In the genomic region with DNA sequence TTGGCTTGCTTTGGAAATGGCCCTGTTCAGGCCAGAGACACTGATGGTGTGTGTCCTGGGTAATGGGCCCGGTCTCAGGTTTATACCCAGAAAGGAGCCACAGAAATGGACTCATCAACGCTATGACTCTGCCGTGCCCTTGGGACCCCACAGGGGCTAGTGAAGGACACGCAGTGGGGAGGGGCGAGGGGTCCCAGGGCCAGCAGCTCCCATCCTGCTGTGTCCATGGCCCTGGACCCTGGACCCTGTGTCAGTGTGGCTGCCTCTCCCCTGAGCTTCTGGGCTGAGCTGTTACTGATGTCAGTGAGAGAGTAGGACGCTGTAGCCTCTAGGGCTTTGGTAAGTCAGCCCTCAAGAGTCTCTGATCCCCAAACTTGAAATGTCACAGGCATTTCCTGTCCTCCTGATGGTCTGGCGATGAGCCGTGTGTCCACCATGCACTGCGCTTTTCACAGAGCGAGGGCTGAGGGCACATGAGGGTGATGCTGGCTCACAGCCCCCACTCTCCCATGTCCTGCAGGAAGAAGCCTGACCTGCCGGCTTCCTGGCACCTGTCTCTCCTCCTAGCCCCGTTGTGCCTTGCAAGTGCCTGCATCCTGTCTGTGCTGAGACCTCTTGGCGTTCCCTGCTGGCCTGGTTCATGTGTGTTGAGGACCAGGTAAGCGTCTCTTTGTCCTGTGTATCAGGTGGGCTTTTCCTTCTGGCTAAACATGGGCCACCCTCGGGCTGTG, we compare ENCODE assay signal across 19 cellular contexts. TPM values are rescaled to one million over a fixed set of nuclear protein-coding genes. Genes with fewer than 3 reads are reported as not detected.
DNase-seq lines count a peak whose midpoint lies in the region; ATAC-seq and TF ChIP-seq lines count a peak whose summit lies in the region.
"Had no signal": no experiment of that assay in that cellular context is flagged by ENCODE, and none has a peak within 500 bp of the region (broad histone marks: within the 10 kb centered on the region; RNA-seq: fewer than 3 reads in every experiment).

No MANE protein-coding gene starts in this region.

- peaks cover 27% of the 10 kb centered on the region for H3K4me1 Mint-ChIP-seq in activated naive CD4-positive, alpha-beta T cell treated with anti-CD3 and anti-CD28 coated beads, Interleukin-2, amount 10 ng/mL, durations not matched to agents 7 days and 5 days
- peaks cover 27% of the 10 kb centered on the region for H3K4me1 Mint-ChIP-seq in activated naive CD4-positive, alpha-beta T cell treated with anti-CD3 and anti-CD28 coated beads for 36 hours (ENCODE audit: low read depth)
- peaks cover 12% of the 10 kb centered on the region for H3K4me1 Mint-ChIP-seq in endodermal cell
- H3K4me1 Mint-ChIP-seq in stimulated activated memory B cell treated with anti-CD40 and anti-IgM and Interleukin-4, amounts not matched to agents 10 μg/mL and 1 μg/mL and 100 μg/mL, for 72 hours, result peaks cover 42% of the 10 kb centered on the region

- H3K27ac Mint-ChIP-seq in activated naive CD4-positive, alpha-beta T cell treated with anti-CD3 and anti-CD28 coated beads, Interleukin-2, amount 10 ng/mL, durations not matched to agents 7 days and 5 days, result peak overlapping the region; percentile 28
- no peak overlapping the region for H3K27ac Mint-ChIP-seq in activated naive CD4-positive, alpha-beta T cell treated with anti-CD3 and anti-CD28 coated beads for 36 hours
- peak overlapping the region; percentile 9 for H3K27ac Mint-ChIP-seq in endodermal cell
- H3K27ac Mint-ChIP-seq in stimulated activated memory B cell treated with anti-CD40 and anti-IgM and Interleukin-4, amounts not matched to agents 10 μg/mL and 1 μg/mL and 100 μg/mL, for 72 hours, result peak overlapping the region; percentile 17
- H3K27ac Mint-ChIP-seq: HFFc6 had no signal

- H3K36me3 ChIP-seq in endodermal cell (ENCODE audit: control insufficient read depth, insufficient read depth, low read length), result peaks cover 12% of the 10 kb centered on the region
- H3K36me3 ChIP-seq in body of pancreas (replicated peaks in 1 of 2; ENCODE audit: insufficient read depth in 1 of 2, low read depth in 2 of 2), result peaks cover 0 to 6% of the 10 kb centered on the region in 2 donors

- no peak for ATAC-seq in stimulated activated memory B cell treated with anti-CD40 and anti-IgM and Interleukin-4, amounts not matched to agents 10 μg/mL and 1 μg/mL and 100 μg/mL, for 72 hours
- ATAC-seq in body of pancreas, result no peak
- ATAC-seq: A549 had no signal

- H3K4me3 ChIP-seq in endodermal cell (ENCODE audit: low read length) (no peak overlapping the region), body of pancreas (no peak overlapping the region)
- H3K4me3 ChIP-seq: A549 had no signal

- H3K36me3 Mint-ChIP-seq in activated naive CD4-positive, alpha-beta T cell treated with anti-CD3 and anti-CD28 coated beads, Interleukin-2, amount 10 ng/mL, durations not matched to agents 7 days and 5 days, result peaks cover 62% of the 10 kb centered on the region
- H3K36me3 Mint-ChIP-seq in activated naive CD4-positive, alpha-beta T cell treated with anti-CD3 and anti-CD28 coated beads for 36 hours (ENCODE audit: low read depth), result peaks cover 34% of the 10 kb centered on the region
- peaks cover 48% of the 10 kb centered on the region for H3K36me3 Mint-ChIP-seq in endodermal cell (ENCODE audit: low read depth)
- peaks cover 63% of the 10 kb centered on the region for H3K36me3 Mint-ChIP-seq in stimulated activated memory B cell treated with anti-CD40 and anti-IgM and Interleukin-4, amounts not matched to agents 10 μg/mL and 1 μg/mL and 100 μg/mL, for 72 hours

- CTCF ChIA-PET in activated naive CD4-positive, alpha-beta T cell treated with anti-CD3 and anti-CD28 coated beads, Interleukin-2, amount 10 ng/mL, durations not matched to agents 7 days and 5 days (lab: Charles Lee), result no interaction called here
- CTCF ChIA-PET in activated naive CD4-positive, alpha-beta T cell treated with anti-CD3 and anti-CD28 coated beads for 36 hours (lab: Charles Lee), result interaction anchor here (0.6 kb wide), 1 partner anchor 244 kb away, joined by 3 read pairs; no protein-coding TSS in a partner anchor

- TF ChIP-seq CTCF in endodermal cell (conservative IDR thresholded peaks at IDR 0.05) (no peak), body of pancreas (IDR thresholded peaks at IDR 0.05) (no peak)

- no peak for DNase-seq in activated naive CD4-positive, alpha-beta T cell treated with anti-CD3 and anti-CD28 coated beads, Interleukin-2, amount 10 ng/mL, durations not matched to agents 7 days and 5 days
- DNase-seq in activated naive CD4-positive, alpha-beta T cell treated with anti-CD3 and anti-CD28 coated beads for 36 hours, result no peak
- DNase-seq in G401 (ENCODE audit: low spot score) (peak; percentile 7), endodermal cell (no peak), GM19238 (ENCODE audit: insufficient read length, low spot score) (no peak), body of pancreas (no peak)
- DNase-seq: DMS79 treated with DMSO at 0.1 percent for 48 hours, HFFc6, NCI-H1417 treated with DMSO at 0.1 percent for 48 hours, NCI-H187 treated with DMSO at 0.1 percent for 48 hours, NCI-H2227 treated with DMSO at 0.1 percent for 48 hours, NCI-H510A treated with DMSO at 0.1 percent for 48 hours, NCI-H774, OCI-M1, SHP77 treated with DMSO at 0.1 percent for 48 hours had no signal

- H3K9ac ChIP-seq in endodermal cell (ENCODE audit: extremely low read depth, low read length, poor library complexity, severe bottlenecking), result no peak overlapping the region
- H3K9ac ChIP-seq: KMS-11 had no signal

- in situ Hi-C loops in G401 (cut with HindIII; ENCODE audit: low sequenced_read_pairs), result no loop called here

- no peak overlapping the region for H3K4me3 Mint-ChIP-seq in activated naive CD4-positive, alpha-beta T cell treated with anti-CD3 and anti-CD28 coated beads, Interleukin-2, amount 10 ng/mL, durations not matched to agents 7 days and 5 days
- H3K4me3 Mint-ChIP-seq in activated naive CD4-positive, alpha-beta T cell treated with anti-CD3 and anti-CD28 coated beads for 36 hours, result no peak overlapping the region
- no peak overlapping the region for H3K4me3 Mint-ChIP-seq in endodermal cell
- H3K4me3 Mint-ChIP-seq in stimulated activated memory B cell treated with anti-CD40 and anti-IgM and Interleukin-4, amounts not matched to agents 10 μg/mL and 1 μg/mL and 100 μg/mL, for 72 hours, result no peak overlapping the region
- H3K4me3 Mint-ChIP-seq: HFFc6 had no signal

- H3K9me3 Mint-ChIP-seq in activated naive CD4-positive, alpha-beta T cell treated with anti-CD3 and anti-CD28 coated beads, Interleukin-2, amount 10 ng/mL, durations not matched to agents 7 days and 5 days, result no peaks in the 10 kb centered on the region
- no peaks in the 10 kb centered on the region for H3K9me3 Mint-ChIP-seq in activated naive CD4-positive, alpha-beta T cell treated with anti-CD3 and anti-CD28 coated beads for 36 hours
- no peaks in the 10 kb centered on the region for H3K9me3 Mint-ChIP-seq in endodermal cell
- peaks cover 3% of the 10 kb centered on the region for H3K9me3 Mint-ChIP-seq in stimulated activated memory B cell treated with anti-CD40 and anti-IgM and Interleukin-4, amounts not matched to agents 10 μg/mL and 1 μg/mL and 100 μg/mL, for 72 hours
- H3K9me3 Mint-ChIP-seq: HFFc6 had no signal

- H3K27me3 ChIP-seq in endodermal cell (ENCODE audit: control insufficient read depth, insufficient read depth, low read length, poor library complexity, severe bottlenecking) (no peaks in the 10 kb centered on the region), body of pancreas (no peaks in the 10 kb centered on the region)

- no peaks in the 10 kb centered on the region for H3K27me3 Mint-ChIP-seq in activated naive CD4-positive, alpha-beta T cell treated with anti-CD3 and anti-CD28 coated beads, Interleukin-2, amount 10 ng/mL, durations not matched to agents 7 days and 5 days
- H3K27me3 Mint-ChIP-seq in activated naive CD4-positive, alpha-beta T cell treated with anti-CD3 and anti-CD28 coated beads for 36 hours (ENCODE audit: low read depth), result no peaks in the 10 kb centered on the region
- no peaks in the 10 kb centered on the region for H3K27me3 Mint-ChIP-seq in endodermal cell (ENCODE audit: insufficient read depth)
- H3K27me3 Mint-ChIP-seq in stimulated activated memory B cell treated with anti-CD40 and anti-IgM and Interleukin-4, amounts not matched to agents 10 μg/mL and 1 μg/mL and 100 μg/mL, for 72 hours, result no peaks in the 10 kb centered on the region

- no peak for TF ChIP-seq POLR2A in body of pancreas (IDR thresholded peaks at IDR 0.05)

- intact Hi-C loops in activated naive CD4-positive, alpha-beta T cell treated with anti-CD3 and anti-CD28 coated beads for 36 hours (cut with micrococcal nuclease), result no loop called here
- intact Hi-C loops in body of pancreas (cut with DNase I), result no loop called here

- H3K9me3 ChIP-seq in endodermal cell (ENCODE audit: control insufficient read depth, low read length) (no peaks in the 10 kb centered on the region), body of pancreas (no peaks in the 10 kb centered on the region)
- H3K9me3 ChIP-seq: A549 had no signal

- H3K4me1 ChIP-seq in endodermal cell (ENCODE audit: control insufficient read depth, insufficient read depth, low read length) (no peaks in the 10 kb centered on the region), body of pancreas (peaks cover 17% of the 10 kb centered on the region)

- H3K27ac ChIP-seq in endodermal cell (ENCODE audit: low read depth, low read length) (no peak overlapping the region), body of pancreas (no peak overlapping the region)
- H3K27ac ChIP-seq: A549, KMS-11 had no signal

- WGBS in endodermal cell (ENCODE audit: insufficient coverage in 1 of 2, insufficient read length in 1 of 2), 2 experiments, result 94 to 96% methylated on average over 14 to 15 of the region's 15 CpGs
- 80 to 100% methylated on average over 5 to 15 of the region's 15 CpGs for WGBS in body of pancreas, 2 donors

RNA-seq across cellular contexts. Expression of a gene that starts 4.4 kb away (rescaled TPM):
- total RNA-seq in activated naive CD4-positive, alpha-beta T cell treated with anti-CD3 and anti-CD28 coated beads for 36 hours, result 10 to 100 TPM; 15.8 to 17.0 TPM
- 15.3 and 20.2 TPM in 2 replicates for total RNA-seq in G401 (2014; rRNA removed; shearing (Covaris generic))
- 10 to 100 TPM; 21.4 to 29.6 TPM for total RNA-seq in endodermal cell
- 33.6 TPM for polyA plus RNA-seq in endodermal cell (2013, experiment 1 of 2)
- 24.9 TPM for polyA plus RNA-seq in endodermal cell (2013, experiment 2 of 2)
- 10 to 100 TPM; 29.1 to 69.5 TPM for total RNA-seq in body of pancreas

RNA-seq across cellular contexts. Expression of a gene that starts 26.1 kb away (rescaled TPM):
- under 1 TPM; 0.69 to 0.91 TPM for total RNA-seq in activated naive CD4-positive, alpha-beta T cell treated with anti-CD3 and anti-CD28 coated beads for 36 hours
- 12.1 and 16.6 TPM in 2 replicates for total RNA-seq in G401 (2014; rRNA removed; shearing (Covaris generic))
- total RNA-seq in endodermal cell (10 to 100 TPM; 14.2 to 17.2 TPM), body of pancreas (10 to 100 TPM in 1 of 2 donors, 1 to 10 TPM in 1; 3.6 to 11.2 TPM)
- 11.1 TPM for polyA plus RNA-seq in endodermal cell (2013, experiment 1 of 2)
- 10.6 TPM for polyA plus RNA-seq in endodermal cell (2013, experiment 2 of 2)
- total RNA-seq: MCF 10A had no signal

RNA-seq across cellular contexts. Expression of a gene that starts 51.6 kb away (rescaled TPM):
- 10 to 100 TPM; 24.9 to 27.5 TPM for total RNA-seq in activated naive CD4-positive, alpha-beta T cell treated with anti-CD3 and anti-CD28 coated beads for 36 hours
- total RNA-seq in G401 (2014; rRNA removed; shearing (Covaris generic)), result 24.5 and 33.1 TPM in 2 replicates
- total RNA-seq in endodermal cell, result 10 to 100 TPM; 34.4 to 38.0 TPM
- polyA plus RNA-seq in endodermal cell (2013, experiment 1 of 2), result 36.7 TPM
- polyA plus RNA-seq in endodermal cell (2013, experiment 2 of 2), result 29.4 TPM
- total RNA-seq in body of pancreas, result 10 to 100 TPM; 25.7 to 40.5 TPM
